9 cellular contexts compared by ENCODE assay signal in the genomic region with DNA sequence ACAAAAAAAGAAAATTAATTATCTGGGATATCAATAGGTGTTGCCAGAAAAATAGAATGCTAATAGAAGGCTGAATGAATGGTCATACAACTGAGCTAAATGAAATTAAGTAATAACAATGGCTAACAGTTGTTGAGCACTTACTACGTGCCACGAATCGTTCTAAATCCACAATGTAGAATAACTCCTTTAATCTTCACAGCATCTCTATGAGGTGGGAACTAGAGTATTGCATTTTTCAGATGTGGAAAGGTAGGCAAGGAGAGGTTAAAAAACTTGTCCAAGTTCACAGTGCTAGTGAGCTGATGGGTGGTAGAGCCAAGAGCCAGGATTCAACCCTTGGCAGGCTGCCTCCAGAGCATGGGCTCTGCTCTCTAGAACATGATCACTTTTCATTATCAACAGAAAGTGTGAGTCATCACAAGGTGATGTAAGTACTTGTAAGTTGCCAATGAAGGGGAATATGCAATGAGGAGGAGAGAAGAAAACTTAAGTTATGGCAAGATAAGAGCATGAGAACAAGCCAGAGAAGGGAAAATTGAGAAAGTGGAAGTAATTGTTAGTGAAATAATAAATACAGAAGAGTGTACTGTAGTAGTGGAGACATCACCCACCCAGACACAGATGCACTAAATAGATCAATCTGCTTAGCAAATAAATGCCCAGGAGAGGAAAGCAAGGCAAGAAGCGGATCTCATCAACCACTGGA.
DNase-seq lines count a peak whose midpoint lies in the region; ATAC-seq, FAIRE-seq and TF ChIP-seq lines count a peak whose summit lies in the region.
"Had no signal": no experiment of that assay in that cellular context is flagged by ENCODE, and none has a peak within 500 bp of the region (broad histone marks: within the 10 kb centered on the region; RNA-seq: fewer than 3 reads in every experiment).

No MANE protein-coding gene starts in this region.

- dilution Hi-C loops in keratinocyte (cut with MboI; ENCODE audit: extremely low pct_ligation_motif_present, low sequenced_read_pairs), result no loop called here

- no peak overlapping the region for H3K4me3 ChIP-seq in adrenal gland
- H3K4me3 ChIP-seq in keratinocyte (ENCODE audit: control insufficient read depth in 2 of 3, extremely low read depth in 1 of 3, insufficient read depth in 2 of 3, low read depth in 1 of 3, low read length in 3 of 3), result no peak overlapping the region
- H3K4me3 ChIP-seq in neuronal stem cell (ENCODE audit: low read length in 2 of 2), result no peak overlapping the region

- FAIRE-seq in keratinocyte (lab: Jason Lieb, UNC), result no peak

- no peaks in the 10 kb centered on the region for H3K79me2 ChIP-seq in keratinocyte (ENCODE audit: control insufficient read depth, insufficient read depth, low read length)

- TF ChIP-seq CTCF in adrenal gland (IDR thresholded peaks at IDR 0.05) (no peak), keratinocyte (optimal IDR thresholded peaks at IDR 0.05 in 1 of 3, IDR thresholded peaks at IDR 0.05 in 1 of 3, conservative IDR thresholded peaks at IDR 0.05 in 1 of 3; ENCODE audit: extremely low read depth in 1 of 3, insufficient read depth in 2 of 3, low read length in 3 of 3) (no peak)

- intact Hi-C loops in adrenal gland (cut with DNase I), result no loop called here

- H2AFZ ChIP-seq in keratinocyte (ENCODE audit: control insufficient read depth, low read length), result no peak overlapping the region
- no peak overlapping the region for H2AFZ ChIP-seq in neuronal stem cell (ENCODE audit: low read length)

- H3K4me1 ChIP-seq in adrenal gland (replicated peaks in 1 of 2) (peaks cover 5 to 15% of the 10 kb centered on the region in 2 donors), keratinocyte (ENCODE audit: control insufficient read depth, extremely low read depth, insufficient read depth, low read length) (no peaks in the 10 kb centered on the region), neuronal stem cell (ENCODE audit: control insufficient read depth in 2 of 2, insufficient read depth in 1 of 2, low read depth in 1 of 2, low read length in 2 of 2) (no peaks in the 10 kb centered on the region)

- H3K79me1 ChIP-seq in neuronal stem cell (ENCODE audit: low read depth, low read length), result no peaks in the 10 kb centered on the region

- H3K27ac ChIP-seq in adrenal gland, result peak overlapping the region in 2 of 5 donors; percentile 61 to 68
- peak overlapping the region; percentile 8 for H3K27ac ChIP-seq in keratinocyte (ENCODE audit: control insufficient read depth, insufficient read depth, low read length)
- H3K27ac ChIP-seq in neuronal stem cell (replicated peaks; ENCODE audit: low read length), result no peak overlapping the region

- H2BK12ac ChIP-seq in neuronal stem cell (ENCODE audit: low read length), result no peak overlapping the region

- H3K23ac ChIP-seq in neuronal stem cell (ENCODE audit: low read depth, low read length, poor library complexity), result no peak overlapping the region

- DNase-seq in ACHN (peak; percentile 76), HS-5 (ENCODE audit: low read depth) (peak; percentile 60), adrenal gland (peak; percentile 74 to 88 (median 83)), keratinocyte (ENCODE audit: low read depth, low spot score) (no peak), neuronal stem cell (ENCODE audit: low spot score) (no peak), NCI-H1694 treated with DMSO at 0.1 percent for 48 hours (lab: John Stamatoyannopoulos, UW) (no peak)
- DNase-seq: activated CD4-positive, alpha-beta T cell treated with anti-CD3 and anti-CD28 coated beads for 1 hour had no signal

- no peak overlapping the region for H4K91ac ChIP-seq in neuronal stem cell (ENCODE audit: low read depth, low read length, poor library complexity)

- no peak overlapping the region for H3K14ac ChIP-seq in neuronal stem cell (ENCODE audit: low read length)

- no peak overlapping the region for H4K8ac ChIP-seq in neuronal stem cell (ENCODE audit: low read depth, low read length)

- H2BK5ac ChIP-seq in neuronal stem cell (ENCODE audit: low read length), result no peak overlapping the region

- H3K4ac ChIP-seq in neuronal stem cell (ENCODE audit: low read length), result no peak overlapping the region

- no peak overlapping the region for H2BK15ac ChIP-seq in neuronal stem cell (ENCODE audit: low read length)

- H3K36me3 ChIP-seq in adrenal gland (replicated peaks in 1 of 2), result no peaks in the 10 kb centered on the region
- H3K36me3 ChIP-seq in keratinocyte (ENCODE audit: control insufficient read depth in 2 of 2, extremely low read depth in 1 of 2, insufficient read depth in 2 of 2, low read length in 2 of 2), result no peaks in the 10 kb centered on the region
- no peaks in the 10 kb centered on the region for H3K36me3 ChIP-seq in neuronal stem cell (replicated peaks in 1 of 2; ENCODE audit: control insufficient read depth in 2 of 2, insufficient read depth in 2 of 2, low read length in 2 of 2)

- no peak for TF ChIP-seq POLR2A in adrenal gland (IDR thresholded peaks at IDR 0.05)

- H3K9me3 ChIP-seq in adrenal gland (replicated peaks in 1 of 3) (no peaks in the 10 kb centered on the region), keratinocyte (ENCODE audit: control insufficient read depth, low read depth, low read length) (no peaks in the 10 kb centered on the region), neuronal stem cell (replicated peaks in 1 of 2; ENCODE audit: control insufficient read depth in 2 of 2, insufficient read depth in 1 of 2, low read depth in 1 of 2, low read length in 2 of 2) (no peaks in the 10 kb centered on the region)

- H4K20me1 ChIP-seq in keratinocyte (ENCODE audit: control insufficient read depth, extremely low read depth, insufficient read depth, low read length), result no peaks in the 10 kb centered on the region

- H3K9me1 ChIP-seq in keratinocyte (ENCODE audit: control insufficient read depth, extremely low read depth, insufficient read depth, low read length), result no peaks in the 10 kb centered on the region

- H3K4me2 ChIP-seq in keratinocyte (ENCODE audit: control insufficient read depth, extremely low read depth, insufficient read depth, low read depth, low read length), result peak overlapping the region; percentile 16
- H3K4me2 ChIP-seq in neuronal stem cell (ENCODE audit: insufficient read depth, low read length, poor library complexity, severe bottlenecking), result no peak overlapping the region

- H2BK120ac ChIP-seq in neuronal stem cell (ENCODE audit: low read depth, low read length), result no peak overlapping the region

- in situ Hi-C loops in ACHN (cut with HindIII; ENCODE audit: low pct_ligation_motif_present, low pct_unique_long_range_greater_than_20kb, low sequenced_read_pairs), result no loop called here

- no peak overlapping the region for H2AK5ac ChIP-seq in neuronal stem cell (ENCODE audit: low read depth, low read length)

- no peak overlapping the region for H3K18ac ChIP-seq in neuronal stem cell (ENCODE audit: low read length)

- H3K27me3 ChIP-seq in adrenal gland, result no peaks in the 10 kb centered on the region
- no peaks in the 10 kb centered on the region for H3K27me3 ChIP-seq in keratinocyte (ENCODE audit: control insufficient read depth, extremely low read depth, insufficient read depth, low read length)
- no peaks in the 10 kb centered on the region for H3K27me3 ChIP-seq in neuronal stem cell (ENCODE audit: control insufficient read depth in 3 of 3, insufficient read depth in 3 of 3, low read depth in 1 of 3, low read length in 3 of 3)

- 89 to 92% (median 91%) methylated on average over 4 of the region's 4 CpGs for WGBS in adrenal gland, 4 donors
- no CpG with 5 or more reads among the region's 4 CpGs for WGBS in neuronal stem cell (ENCODE audit: extremely low coverage in 2 of 2, insufficient read length in 2 of 2, insufficient replicate concordance in 1 of 2), 2 donors

- no peak overlapping the region for H3K9ac ChIP-seq in keratinocyte (ENCODE audit: control insufficient read depth, extremely low read depth, insufficient read depth, low read length)
- H3K9ac ChIP-seq in neuronal stem cell (ENCODE audit: low read depth, low read length, poor library complexity), result no peak overlapping the region

- ATAC-seq in GM19463 (IDR thresholded peaks at IDR 0.05; ENCODE audit: unreplicated experiment), result no peak
- no peak for ATAC-seq in HG03108 (IDR thresholded peaks at IDR 0.05; ENCODE audit: unreplicated experiment)

Comparison
In these comparisons a context has a peak if more than half of its experiments do, and no peak if none do; other contexts are left out.
1. DNase-seq: peak in ACHN (single experiment), HS-5 (single experiment) and adrenal gland (7 of 7); none in keratinocyte (single experiment), neuronal stem cell (single experiment) and NCI-H1694 treated with DMSO at 0.1 percent for 48 hours (single experiment).